Comparison of ENCODE assay signal across 8 cellular contexts in the genomic region with DNA sequence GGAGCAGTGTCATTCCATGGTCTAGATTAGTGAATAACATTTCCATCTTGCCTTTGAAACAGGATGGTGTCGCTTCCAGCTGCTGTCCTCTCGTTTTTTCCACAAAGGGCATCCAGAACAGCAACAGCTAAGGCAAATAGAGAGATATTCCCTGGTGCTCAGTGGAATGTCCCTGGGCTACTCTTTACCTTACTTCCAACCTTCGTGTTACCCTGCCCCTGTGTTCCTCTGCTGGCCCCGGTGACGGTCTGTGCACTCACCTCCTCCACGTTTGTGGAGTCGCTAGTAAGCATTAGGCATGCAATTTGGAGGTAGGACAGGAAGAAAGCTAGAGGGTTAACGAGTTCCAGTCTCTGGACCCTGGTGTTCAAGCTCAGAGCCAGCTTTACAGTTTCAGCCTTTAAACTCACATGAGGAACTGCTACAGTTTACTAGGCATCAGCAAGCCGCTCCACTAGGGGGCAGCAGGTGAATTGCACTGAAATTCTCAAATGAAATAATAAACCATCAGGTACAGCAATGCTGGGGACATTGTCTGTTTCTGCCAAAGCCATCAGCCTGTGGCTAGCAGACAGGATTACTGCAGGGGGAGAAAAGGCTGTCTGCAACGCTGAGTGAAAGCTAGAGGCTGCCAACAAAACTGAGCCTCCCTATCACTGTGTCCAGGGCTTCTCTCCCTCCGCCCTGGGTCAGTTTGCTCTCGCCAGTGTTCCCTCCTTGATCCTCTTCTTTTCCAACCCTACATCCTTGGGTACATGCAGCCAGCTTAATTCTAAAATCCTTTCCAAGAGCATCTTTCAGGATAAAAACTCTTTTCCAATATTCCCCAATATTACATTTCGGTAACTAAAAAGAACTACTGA.
DNase-seq lines count a peak whose midpoint lies in the region; ATAC-seq and TF ChIP-seq lines count a peak whose summit lies in the region.

No MANE protein-coding gene starts in this region.

- DNase-seq in NCI-H2196 (lab: John Stamatoyannopoulos, UW; ENCODE audit: unreplicated experiment) (peak; percentile 77), left kidney (ENCODE audit: low read depth, low spot score) (peak; percentile 90)
- DNase-seq in activated CD4-positive, CD25-positive, alpha-beta regulatory T cell treated with anti-CD3 and anti-CD28 coated beads, Interleukin-2, amount 50 U/mL, for 16 hours (ENCODE audit: low read depth, low spot score), result peak; percentile 58
- DNase-seq in central memory CD4-positive, alpha-beta T cell, result peak; percentile 46
- DNase-seq in stimulated activated CD4-positive, alpha-beta T cell treated with anti-CD3 and anti-CD28 coated beads, Interleukin-4, amount 100 ng/mL, for 24 hours, result peak; percentile 80

- peak; percentile 13 for TF ChIP-seq CTCF in GM12801 (IDR thresholded peaks at IDR 0.05; ENCODE audit: extremely low read depth, insufficient read length)

- peak; percentile 36 for ATAC-seq in HG02884 (IDR thresholded peaks at IDR 0.05; ENCODE audit: unreplicated experiment)
- no peak for ATAC-seq in GM21576 (IDR thresholded peaks at IDR 0.05; ENCODE audit: unreplicated experiment)
